Comparison of ENCODE assay signal across 11 cellular contexts in genomic region chr6:13466304-13467215, GRCh38. TPM values are rescaled to one million over a fixed set of nuclear protein-coding genes. Genes with fewer than 3 reads are reported as not detected.
DNase-seq lines count a peak whose midpoint lies in the region; ATAC-seq and TF ChIP-seq lines count a peak whose summit lies in the region.
"Had no signal": no experiment of that assay in that cellular context is flagged by ENCODE, and none has a peak within 500 bp of the region (broad histone marks: within the 10 kb centered on the region; RNA-seq: fewer than 3 reads in every experiment).

No MANE protein-coding gene starts in this region.

- CTCF ChIA-PET in HEK293T (lab: Yijun Ruan, JAX): no interaction called here

- TF ChIP-seq CTCF in psoas muscle (IDR thresholded peaks at IDR 0.05): no peak

- H3K9me3 ChIP-seq in psoas muscle: no peaks in the 10 kb centered on the region
- H3K9me3 ChIP-seq: SJSA1, thyroid gland had no signal

- 49 to 74% (median 56%) methylated on average over 6 of the region's 6 CpGs for WGBS in psoas muscle, 3 donors

- intact Hi-C loops in psoas muscle (cut with DNase I): loop anchor here in 1 of 2 donors (5.0 kb wide), 1 partner anchor 49 kb away; no protein-coding TSS in a partner anchor

- POLR2A ChIA-PET in HEK293T (lab: Yijun Ruan, JAX): interaction anchor here (1.8 kb wide), 1 partner anchor 20 kb away, joined by 4 read pairs; no protein-coding TSS in a partner anchor

- peak; percentile 33 to 77 for DNase-seq in activated naive CD4-positive, alpha-beta T cell treated with anti-CD3 and anti-CD28 coated beads, Interleukin-2, amount 50 U/mL, for 72 hours (ENCODE audit: low spot score in 2 of 2)
- no peak for DNase-seq in psoas muscle
- no peak for DNase-seq in NCI-H524 treated with DMSO at 0.1 percent for 48 hours (lab: John Stamatoyannopoulos, UW)
- DNase-seq in HEK293T (ENCODE audit: extremely low spot score): no peak
- no peak for DNase-seq in kidney glomerular epithelial cell (lab: John Stamatoyannopoulos, UW)
- DNase-seq: GDM1, NCI-H1105, thyroid gland had no signal

- H3K27ac ChIP-seq in psoas muscle: no peak overlapping the region
- H3K27ac ChIP-seq: SJSA1, thyroid gland had no signal

- H3K9me3 Mint-ChIP-seq in activated naive CD4-positive, alpha-beta T cell treated with anti-CD3 and anti-CD28 coated beads, Interleukin-2, amount 50 U/mL, for 72 hours: peaks cover 0 to 3% of the 10 kb centered on the region in 2 donors

- ATAC-seq in GM19023 (IDR thresholded peaks at IDR 0.05; ENCODE audit: unreplicated experiment) (peak; percentile 49), HG03378 (IDR thresholded peaks at IDR 0.05; ENCODE audit: unreplicated experiment) (peak; percentile 32), psoas muscle (peak in 3 of 4 donors; percentile 35 to 47 (median 40))
- ATAC-seq in activated naive CD4-positive, alpha-beta T cell treated with anti-CD3 and anti-CD28 coated beads, Interleukin-2, amount 50 U/mL, for 72 hours: peak; percentile 89 to 94

- H3K36me3 Mint-ChIP-seq in activated naive CD4-positive, alpha-beta T cell treated with anti-CD3 and anti-CD28 coated beads, Interleukin-2, amount 50 U/mL, for 72 hours: peaks cover 14 to 23% of the 10 kb centered on the region in 2 donors

- peak overlapping the region; percentile 86 to 95 for H3K27ac Mint-ChIP-seq in activated naive CD4-positive, alpha-beta T cell treated with anti-CD3 and anti-CD28 coated beads, Interleukin-2, amount 50 U/mL, for 72 hours

- peaks cover 46% of the 10 kb centered on the region for H3K4me1 ChIP-seq in psoas muscle
- H3K4me1 ChIP-seq: thyroid gland had no signal

- H3K4me3 ChIP-seq in psoas muscle: peak overlapping the region; percentile 42
- H3K4me3 ChIP-seq: SJSA1, thyroid gland had no signal

- H3K36me3 ChIP-seq in psoas muscle (ENCODE audit: insufficient read depth in 1 of 2, low read depth in 1 of 2): peaks cover 0 to 5% of the 10 kb centered on the region in 2 donors
- H3K36me3 ChIP-seq: thyroid gland had no signal

- H3K27me3 ChIP-seq in psoas muscle (ENCODE audit: insufficient read depth in 3 of 3, low read length in 2 of 3): no peaks in the 10 kb centered on the region
- H3K27me3 ChIP-seq: SJSA1, thyroid gland had no signal

TF ChIP-seq in HEK293T, 16 proteins besides CTCF, POLR2A, EP300 and RAD21:
- TF ChIP-seq FOXK2 (IDR thresholded peaks at IDR 0.05) (no peak), CTBP1 (IDR thresholded peaks at IDR 0.05; ENCODE audit: borderline replicate concordance) (no peak), TARDBP (IDR thresholded peaks at IDR 0.05) (no peak), L3MBTL2 (conservative IDR thresholded peaks at IDR 0.05) (no peak)

RNA-seq across cellular contexts. Expression of gene GFOD1, which starts 20.8 kb away (rescaled TPM):
- 10 to 100 TPM in 1 of 2 donors, 1 to 10 TPM in 1; 6.3 to 11.8 TPM for total RNA-seq in activated naive CD4-positive, alpha-beta T cell treated with anti-CD3 and anti-CD28 coated beads, Interleukin-2, amount 50 U/mL, for 72 hours
- 10 to 100 TPM; 16.7 to 34.2 (median 23.9) TPM for total RNA-seq in psoas muscle
- 10 to 100 TPM in 1 of 3 donors, 1 to 10 TPM in 2; 5.9 to 12.0 (median 8.3) TPM for polyA plus RNA-seq in psoas muscle

Comparison
In these comparisons a context has a peak if more than half of its experiments do, and no peak if none do; other contexts are left out.
1. ATAC-seq: peak in every context shown above with its lines; median percentile 92 in activated naive CD4-positive, alpha-beta T cell treated with anti-CD3 and anti-CD28 coated beads, Interleukin-2, amount 50 U/mL, for 72 hours; 49 in GM19023; 40 in psoas muscle; 32 in HG03378.
2. DNase-seq: peak in activated naive CD4-positive, alpha-beta T cell treated with anti-CD3 and anti-CD28 coated beads, Interleukin-2, amount 50 U/mL, for 72 hours (2 of 2); none in psoas muscle (0 of 2), NCI-H524 treated with DMSO at 0.1 percent for 48 hours (single experiment), HEK293T (single experiment) and kidney glomerular epithelial cell (single experiment).